ENCODE assay signal across 9 cellular contexts in the genomic region with DNA sequence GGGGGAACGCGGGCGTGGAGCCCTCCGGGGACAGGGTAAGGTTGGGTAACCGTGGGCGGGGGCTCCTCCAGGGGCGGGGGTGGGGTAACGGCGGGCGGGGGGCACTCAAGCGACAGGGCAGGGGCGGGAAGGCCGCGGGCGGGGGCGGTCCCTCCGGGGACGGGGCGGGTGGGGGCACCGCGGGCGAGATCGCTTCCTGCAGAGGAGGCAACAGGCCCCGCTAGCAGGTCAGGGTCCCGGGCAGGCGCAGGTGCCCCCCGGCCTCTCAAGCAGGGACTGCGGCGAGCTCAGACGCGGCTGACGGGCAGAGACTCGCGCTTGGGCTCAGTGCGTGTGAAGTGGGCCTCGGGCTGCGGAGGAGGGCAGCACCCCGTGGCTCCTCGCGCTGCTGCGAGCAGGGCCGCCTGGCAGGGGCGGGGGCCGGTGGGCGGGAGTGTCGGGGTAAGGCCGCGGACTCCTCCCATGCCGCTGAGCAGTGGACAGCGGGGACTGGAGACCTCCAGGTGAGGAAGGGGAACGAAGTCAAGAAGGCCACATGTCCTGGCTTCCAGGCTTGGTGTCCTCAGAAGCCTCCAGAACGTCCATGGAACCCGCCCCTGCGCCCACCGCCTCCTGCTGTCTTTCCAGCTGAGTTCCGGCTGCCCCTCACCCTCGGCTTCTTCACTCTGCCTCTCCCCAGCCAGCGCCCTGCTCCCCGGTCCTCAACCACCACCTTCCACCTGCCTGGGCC. TPM values are rescaled to one million over a fixed set of nuclear protein-coding genes. Genes with fewer than 3 reads are reported as not detected.
DNase-seq lines count a peak whose midpoint lies in the region; ATAC-seq and TF ChIP-seq lines count a peak whose summit lies in the region.
"Had no signal": no experiment of that assay in that cellular context is flagged by ENCODE, and none has a peak within 500 bp of the region (broad histone marks: within the 10 kb centered on the region; RNA-seq: fewer than 3 reads in every experiment).

No MANE protein-coding gene starts in this region.

- no peaks in the 10 kb centered on the region for H3K27me3 Mint-ChIP-seq in Caco-2 (ENCODE audit: insufficient read depth, unreplicated experiment)
- no peaks in the 10 kb centered on the region for H3K27me3 Mint-ChIP-seq in chondrocyte (ENCODE audit: low read depth)

- peak overlapping the region; percentile 77 for H3K27ac ChIP-seq in WERI-Rb-1

- H3K4me1 Mint-ChIP-seq in Caco-2 (ENCODE audit: low read depth, unreplicated experiment) (peaks cover 6% of the 10 kb centered on the region), chondrocyte (ENCODE audit: low read depth) (peaks cover 43% of the 10 kb centered on the region)

- POLR2A ChIA-PET in Caco-2 (lab: Charles Lee) = interaction anchor here (0.7 kb wide), 1 partner anchor 10 kb away, joined by 11 read pairs; no protein-coding TSS in a partner anchor

- CTCF ChIA-PET in Caco-2 (lab: Charles Lee) = interaction anchor here (1.0 kb wide), 1 partner anchor 17 kb away, joined by 4 read pairs; no protein-coding TSS in a partner anchor

- no peaks in the 10 kb centered on the region for H3K27me3 ChIP-seq in Caco-2 (replicated peaks; ENCODE audit: control insufficient read depth, insufficient read depth, low read length)
- no peaks in the 10 kb centered on the region for H3K27me3 ChIP-seq in WERI-Rb-1 (ENCODE audit: insufficient read depth, low read depth, severe bottlenecking)

- H3K36me3 Mint-ChIP-seq in Caco-2 (ENCODE audit: insufficient read depth, unreplicated experiment) (peaks cover 26% of the 10 kb centered on the region), chondrocyte (ENCODE audit: low read depth) (no peaks in the 10 kb centered on the region)

- peak overlapping the region; percentile 96 for H3K4me3 Mint-ChIP-seq in Caco-2 (ENCODE audit: unreplicated experiment)
- H3K4me3 Mint-ChIP-seq in chondrocyte (ENCODE audit: unreplicated experiment) = peak overlapping the region; percentile 73

- H3K4me1 ChIP-seq in Caco-2 = peaks cover 47% of the 10 kb centered on the region

- H3K27ac Mint-ChIP-seq in Caco-2 (ENCODE audit: unreplicated experiment) (peak overlapping the region; percentile 85), chondrocyte (ENCODE audit: unreplicated experiment) (peak overlapping the region; percentile 86)

- H3K9me3 ChIP-seq in Caco-2 (no peaks in the 10 kb centered on the region), WERI-Rb-1 (ENCODE audit: severe bottlenecking) (no peaks in the 10 kb centered on the region)

- no peaks in the 10 kb centered on the region for H3K9me3 Mint-ChIP-seq in Caco-2 (ENCODE audit: unreplicated experiment)
- H3K9me3 Mint-ChIP-seq in chondrocyte (ENCODE audit: low read depth) = no peaks in the 10 kb centered on the region

- ATAC-seq in GM21723 (IDR thresholded peaks at IDR 0.05; ENCODE audit: unreplicated experiment) (peak; percentile 42), left lobe of liver (peak; percentile 76), GM21515 (IDR thresholded peaks at IDR 0.05; ENCODE audit: unreplicated experiment) (no peak)

- peak; percentile 78 to 81 for DNase-seq in Caco-2
- DNase-seq in NCI-H128 (lab: John Stamatoyannopoulos, UW; ENCODE audit: unreplicated experiment) = peak; percentile 37
- DNase-seq in WERI-Rb-1 = peak; percentile 63
- DNase-seq in chondrocyte (ENCODE audit: low spot score) = peak; percentile 93
- DNase-seq in left lobe of liver (ENCODE audit: low spot score) = peak; percentile 69
- peak; percentile 57 to 62 for DNase-seq in stimulated activated CD4-positive, alpha-beta T cell treated with anti-CD3 and anti-CD28 coated beads, Interleukin-2, amount 100 ng/mL, for 48 hours

- no TSS peak for BruUV-seq in Caco-2 (replicated peaks; lab: Mats Ljungman, UMichigan)

- intact Hi-C loops in Caco-2 (cut with micrococcal nuclease; ENCODE audit: unreplicated experiment) = loop anchor here (1.0 to 2.0 kb wide), 2 partner anchors 28 to 33 kb away; a partner anchor contains a TSS

- TF ChIP-seq CTCF in Caco-2 (IDR thresholded peaks at IDR 0.05; ENCODE audit: insufficient read depth in 1 of 2, low read depth in 1 of 2, low read length in 1 of 2, severe bottlenecking in 1 of 2, unreplicated experiment in 1 of 2) = no peak
- no peak for TF ChIP-seq CTCF in WERI-Rb-1 (IDR thresholded peaks at IDR 0.05; ENCODE audit: low read depth, low read length)
- TF ChIP-seq CTCF in chondrocyte (IDR thresholded peaks at IDR 0.05) = peak; percentile 20

- H3K4me3 ChIP-seq in Caco-2 (ENCODE audit: low read depth, low read length) (peak overlapping the region; percentile 91), WERI-Rb-1 (ENCODE audit: low read depth, low read length) (peak overlapping the region; percentile 58)

- H3K36me3 ChIP-seq in Caco-2 (ENCODE audit: control insufficient read depth, insufficient read depth, low read length) (no peaks in the 10 kb centered on the region), WERI-Rb-1 (no peaks in the 10 kb centered on the region; the same call in 1 of the 2 replicates)

RNA-seq across cellular contexts. Expression of a gene that starts 0.6 kb away (rescaled TPM):
- total RNA-seq in Caco-2 (2022) (268 and 301 TPM in 2 replicates), chondrocyte (419 to 543 TPM (median 538 TPM) in 3 replicates), left lobe of liver (97.3 TPM)

RNA-seq across cellular contexts. Expression of a gene that starts 23.5 kb away (rescaled TPM):
- total RNA-seq in Caco-2 (2022) = 1.2 and 1.4 TPM in 2 replicates
- total RNA-seq in chondrocyte = 2.1 to 2.3 TPM (median 2.1 TPM) in 3 replicates
- total RNA-seq in left lobe of liver = 1.4 TPM
- total RNA-seq: frontal cortex had no signal

RNA-seq across cellular contexts. Expression of a gene that starts 27.6 kb away (rescaled TPM):
- 5.8 and 6.4 TPM in 2 replicates for total RNA-seq in Caco-2 (2022)
- 0.67 to 0.90 TPM (median 0.68 TPM) in 3 replicates for total RNA-seq in chondrocyte
- 11.3 TPM for total RNA-seq in left lobe of liver

Comparison
In these comparisons a context has a peak if more than half of its experiments do, and no peak if none do; other contexts are left out.
1. DNase-seq: peak in every context shown above with its lines; median percentile 93 in chondrocyte; 80 in Caco-2; 69 in left lobe of liver; 63 in WERI-Rb-1; 60 in stimulated activated CD4-positive, alpha-beta T cell treated with anti-CD3 and anti-CD28 coated beads, Interleukin-2, amount 100 ng/mL, for 48 hours; 37 in NCI-H128.